Comparison of ENCODE assay signal across 9 cellular contexts in the genomic region with DNA sequence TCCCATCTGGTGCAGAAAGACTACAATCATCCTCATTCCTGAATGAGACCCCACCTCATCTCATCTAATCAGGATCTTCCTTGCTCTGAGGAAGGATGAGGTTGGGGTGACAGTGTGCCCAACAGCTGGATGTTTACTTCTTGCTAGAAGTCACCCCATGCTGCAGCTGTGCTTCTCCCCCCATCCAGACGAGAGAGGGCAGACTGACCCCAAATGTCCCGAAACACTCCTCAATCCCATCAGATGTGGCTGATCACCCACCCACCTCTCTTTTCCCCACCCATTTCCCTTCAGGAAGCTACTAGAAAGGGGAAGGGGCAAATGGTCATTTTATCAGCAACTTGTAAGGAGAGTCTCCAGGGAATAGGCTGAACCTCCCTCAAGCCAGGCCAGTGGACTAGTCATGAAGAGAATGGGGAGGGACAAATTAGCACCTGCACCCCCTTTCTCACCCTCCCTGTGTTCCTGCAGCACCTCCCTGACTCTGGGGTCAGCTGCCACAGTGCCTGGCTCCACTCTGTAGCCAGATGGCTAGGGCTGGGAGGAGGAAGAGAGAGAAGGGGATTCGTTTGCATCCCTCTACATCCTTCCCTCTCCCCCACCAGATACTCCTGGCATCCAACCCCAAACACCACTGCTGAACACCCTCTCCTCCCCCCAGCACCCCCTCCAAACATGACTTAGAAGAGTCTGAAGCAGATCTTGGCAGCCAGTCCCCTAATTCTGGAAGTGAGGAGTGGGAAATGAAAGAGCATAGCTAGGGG. TPM values are rescaled to one million over a fixed set of nuclear protein-coding genes. Genes with fewer than 3 reads are reported as not detected.
DNase-seq lines count a peak whose midpoint lies in the region; ATAC-seq and TF ChIP-seq lines count a peak whose summit lies in the region.
"Had no signal": no experiment of that assay in that cellular context is flagged by ENCODE, and none has a peak within 500 bp of the region (broad histone marks: within the 10 kb centered on the region; RNA-seq: fewer than 3 reads in every experiment).

No MANE protein-coding gene starts in this region.

- no peak for TF ChIP-seq POLR2A in breast epithelium (IDR thresholded peaks at IDR 0.05)

- H3K4me1 ChIP-seq in right atrium auricular region: peaks cover 0 to 67% of the 10 kb centered on the region in 2 donors
- H3K4me1 ChIP-seq in breast epithelium: peaks cover 8 to 29% of the 10 kb centered on the region in 2 donors
- peaks cover 43 to 67% of the 10 kb centered on the region in 2 donors for H3K4me1 ChIP-seq in mucosa of rectum (ENCODE audit: control insufficient read depth in 2 of 2, insufficient read depth in 2 of 2, low read length in 2 of 2)

- ATAC-seq in HG03439 (IDR thresholded peaks at IDR 0.05; ENCODE audit: unreplicated experiment): no peak
- ATAC-seq: foreskin keratinocyte had no signal

- H3K9ac ChIP-seq in mucosa of rectum (ENCODE audit: low read depth in 1 of 2, low read length in 2 of 2): peak overlapping the region; percentile 56 to 62

- intact Hi-C loops in cardiac septum (cut with DNase I): no loop called here
- intact Hi-C loops in breast epithelium (cut with DNase I; ENCODE audit: low total_unique reads): loop anchor here (10.0 kb wide), 1 partner anchor 52 kb away; the partner anchor contains the start of gene PTGES3

- peak overlapping the region in 1 of 2 donors; percentile 80 for H3K4me3 ChIP-seq in right atrium auricular region
- peak overlapping the region; percentile 15 to 95 (median 83) for H3K4me3 ChIP-seq in breast epithelium
- H3K4me3 ChIP-seq in mucosa of rectum (ENCODE audit: low read length in 2 of 2): peak overlapping the region; percentile 60 to 91

- no peaks in the 10 kb centered on the region for H3K9me3 ChIP-seq in right atrium auricular region
- H3K9me3 ChIP-seq in breast epithelium: no peaks in the 10 kb centered on the region
- no peaks in the 10 kb centered on the region for H3K9me3 ChIP-seq in mucosa of rectum (ENCODE audit: control insufficient read depth in 2 of 2, low read length in 2 of 2)

- no peaks in the 10 kb centered on the region for H3K27me3 ChIP-seq in right atrium auricular region
- no peaks in the 10 kb centered on the region for H3K27me3 ChIP-seq in breast epithelium
- H3K27me3 ChIP-seq in mucosa of rectum (ENCODE audit: control insufficient read depth in 2 of 2, insufficient read depth in 2 of 2, low read length in 2 of 2): no peaks in the 10 kb centered on the region
- H3K27me3 ChIP-seq: foreskin keratinocyte had no signal

- H3K27ac ChIP-seq in right atrium auricular region (peak overlapping the region; percentile 69 to 91), breast epithelium (peak overlapping the region; percentile 96 to 98), mucosa of rectum (ENCODE audit: low read depth in 2 of 2, low read length in 2 of 2) (peak overlapping the region; percentile 60 to 71)
- H3K27ac ChIP-seq: foreskin keratinocyte had no signal

- H3K36me3 ChIP-seq in right atrium auricular region (peaks cover 4% of the 10 kb centered on the region), breast epithelium (no peaks in the 10 kb centered on the region), mucosa of rectum (ENCODE audit: control insufficient read depth in 2 of 2, insufficient read depth in 2 of 2, low read length in 2 of 2) (peaks cover 4 to 7% of the 10 kb centered on the region in 2 donors)

- no peak for DNase-seq in right atrium auricular region (ENCODE audit: low spot score)
- DNase-seq in cardiac septum (ENCODE audit: low spot score): no peak
- DNase-seq in breast epithelium (ENCODE audit: low spot score in 2 of 2): no peak
- no peak for DNase-seq in stimulated activated CD4-positive, alpha-beta T cell treated with anti-CD3 and anti-CD28 coated beads, Interleukin-4, amount 100 ng/mL, for 24 hours
- DNase-seq in RKO (ENCODE audit: low spot score): no peak
- no peak for DNase-seq in iPS-NIHi7 (ENCODE audit: extremely low spot score)
- DNase-seq: foreskin keratinocyte had no signal

- TF ChIP-seq CTCF in right atrium auricular region (IDR thresholded peaks at IDR 0.05) (no peak), breast epithelium (IDR thresholded peaks at IDR 0.05) (no peak)

RNA-seq across cellular contexts. Expression of gene BAZ2A, which starts 2.8 kb away (rescaled TPM):
- total RNA-seq in right atrium auricular region (10 to 100 TPM; 38.6 to 42.7 TPM), cardiac septum (49.0 TPM), breast epithelium (100 to 1,000 TPM in 1 of 3 donors, 10 to 100 TPM in 2; 80.2 to 104 (median 81.0) TPM)

RNA-seq across cellular contexts. Expression of gene ATP5F1B, which starts 12.9 kb away (rescaled TPM):
- total RNA-seq in right atrium auricular region (1,000 to 10,000 TPM; 1,028 to 1,860 TPM), cardiac septum (2,154 TPM), breast epithelium (100 to 1,000 TPM; 310 to 369 (median 328) TPM)

RNA-seq across cellular contexts. Expression of gene PTGES3, which starts 55.2 kb away (rescaled TPM):
- total RNA-seq in right atrium auricular region (10 to 100 TPM; 69.6 to 71.1 TPM), cardiac septum (121 TPM), breast epithelium (100 to 1,000 TPM in 2 of 3 donors, 10 to 100 TPM in 1; 85.0 to 134 (median 111) TPM)
